In genomic region chr14:103123128-103123633, GRCh38 we compare ENCODE assay signal across 8 cellular contexts. TPM values are rescaled to one million over a fixed set of nuclear protein-coding genes. Genes with fewer than 3 reads are reported as not detected.
DNase-seq lines count a peak whose midpoint lies in the region; ATAC-seq, FAIRE-seq and TF ChIP-seq lines count a peak whose summit lies in the region.

Gene TNFAIP2 (plus strand): TSS chr14:103123461. CDS start chr14:103126458, 2,997 bp downstream.

- DNase-seq in AG08395 (ENCODE audit: low spot score) (peak; percentile 73), HAP-1 (ENCODE audit: low spot score in 2 of 2) (peak in 1 of 2 experiments; percentile 68), K562 (ENCODE audit: extremely low read depth in 1 of 4, low spot score in 3 of 4) (peak; percentile 57 to 77 (median 70)), left colon (no peak), stomach (no peak), DMS153 (lab: John Stamatoyannopoulos, UW) (no peak)

- no peak for FAIRE-seq in K562 (lab: Jason Lieb, UNC)

- intact Hi-C loops in K562 (cut with micrococcal nuclease) (no loop called here), left colon (cut with DNase I, micrococcal nuclease) (no loop called here), stomach (cut with DNase I; ENCODE audit: low total_unique reads) (no loop called here)

- TF ChIP-seq RAD21 in K562 (CRISPR knock-in tag; conservative IDR thresholded peaks at IDR 0.05 in 1 of 2, IDR thresholded peaks at IDR 0.05 in 1 of 2) = no peak

- H3K9ac ChIP-seq in K562 (ENCODE audit: insufficient read depth in 1 of 2, low read depth in 2 of 2, low read length in 2 of 2) = peak within 1 kb of the TSS; percentile 75 to 94; a peak in 3 of 4 replicates

- H2AFZ ChIP-seq in K562 (ENCODE audit: low read depth, low read length) = peak within 1 kb of the TSS; percentile 80

- WGBS in K562 (ENCODE audit: insufficient coverage, low coverage, missing lambda C conversion rate) = no CpG with 5 or more reads among the region's 61 CpGs
- WGBS in stomach, 5 donors = 0 to 4% (median 1%) methylated on average over 27 to 61 of the region's 61 CpGs

- H3K4me1 ChIP-seq in HAP-1 = peaks cover 11% of the 10 kb centered on the region
- peaks cover 27 to 87% of the 10 kb centered on the region in 2 experiments for H3K4me1 ChIP-seq in K562 (replicated peaks in 1 of 2; ENCODE audit: control insufficient read depth in 2 of 2, insufficient read depth in 2 of 2, low read length in 2 of 2)
- peaks cover 62 to 94% (median 87%) of the 10 kb centered on the region in 4 donors for H3K4me1 ChIP-seq in stomach

- POLR2A ChIA-PET in K562 (lab: Yijun Ruan, JAX) = interaction anchor here (1.0 kb wide), 1 partner anchor 18 kb away, joined by 4 read pairs; no protein-coding TSS in a partner anchor

- ATAC-seq in K562 (peak; percentile 74), left colon (peak; percentile 18), GM19351 (IDR thresholded peaks at IDR 0.05; ENCODE audit: unreplicated experiment) (no peak), HG02852 (IDR thresholded peaks at IDR 0.05; ENCODE audit: unreplicated experiment) (no peak)

- H3K27me3 ChIP-seq in HAP-1 (ENCODE audit: low read depth) (no peaks in the 10 kb centered on the region), K562 (ENCODE audit: control insufficient read depth in 2 of 2, insufficient read depth in 2 of 2, low read length in 2 of 2) (no peaks in the 10 kb centered on the region), stomach (peaks cover 0 to 34% (median 13%) of the 10 kb centered on the region in 3 donors)

- no peaks in the 10 kb centered on the region for H3K9me1 ChIP-seq in K562 (ENCODE audit: control insufficient read depth, insufficient read depth, low read length)

- TF ChIP-seq POLR2A in K562 (conservative IDR thresholded peaks at IDR 0.05) (peak; percentile 36), stomach (IDR thresholded peaks at IDR 0.05) (no peak)

- H4K20me1 ChIP-seq in K562 (replicated peaks; ENCODE audit: control insufficient read depth, insufficient read depth, low read length) = no peaks in the 10 kb centered on the region

- peak within 1 kb of the TSS; percentile 72 for H3K4me2 ChIP-seq in K562 (ENCODE audit: insufficient read depth, low read length)

- no peaks in the 10 kb centered on the region for H3K36me3 ChIP-seq in HAP-1 (replicated peaks)
- peaks cover 22% of the 10 kb centered on the region; the same call in 1 of the 3 replicates for H3K36me3 ChIP-seq in K562 (ENCODE audit: control insufficient read depth, insufficient read depth, low read length)
- H3K36me3 ChIP-seq in stomach = peaks cover 0 to 9% (median 3%) of the 10 kb centered on the region in 4 donors

- TF ChIP-seq EP300 in K562 (IDR thresholded peaks at IDR 0.05; ENCODE audit: low read length) (no peak), stomach (IDR thresholded peaks at IDR 0.05) (no peak)

- H3K9me3 ChIP-seq in HAP-1 = no peaks in the 10 kb centered on the region; the same call in 1 of the 2 replicates
- no peaks in the 10 kb centered on the region for H3K9me3 ChIP-seq in K562 (replicated peaks; ENCODE audit: control insufficient read depth, insufficient read depth, low read depth, low read length)
- H3K9me3 ChIP-seq in stomach = no peaks in the 10 kb centered on the region

- H3K27ac ChIP-seq in K562 (ENCODE audit: extremely low read depth, low read depth, low read length) (peak within 1 kb of the TSS; percentile 81), stomach (peak within 1 kb of the TSS; percentile 83 to 96 (median 87))

- CTCF ChIA-PET in K562 (lab: Yijun Ruan, JAX; ENCODE audit: low intra/inter-chr PET ratio) = interaction anchor here (0.9 kb wide), 1 partner anchor 19 kb away, joined by 3 read pairs; no protein-coding TSS in a partner anchor

- no peak for TF ChIP-seq CTCF in K562 (IDR thresholded peaks at IDR 0.05 in 2 of 3, conservative IDR thresholded peaks at IDR 0.05 in 1 of 3; ENCODE audit: insufficient read depth in 2 of 3, low read depth in 1 of 3, low read length in 3 of 3)
- no peak for TF ChIP-seq CTCF in stomach (IDR thresholded peaks at IDR 0.05)

- no TSS peak for BruUV-seq in K562 (replicated peaks; lab: Mats Ljungman, UMichigan)

- in situ Hi-C loops in HAP-1 (cut with MboI; ENCODE audit: low sequenced_read_pairs) (no loop called here), K562 (cut with MboI) (no loop called here)

- H3K79me2 ChIP-seq in K562 (ENCODE audit: control insufficient read depth, insufficient read depth, low read length) = peaks cover 21% of the 10 kb centered on the region

- H3K4me3 ChIP-seq in HAP-1 (peak within 1 kb of the TSS; percentile 46), K562 (peak within 1 kb of the TSS; percentile 53), stomach (peak within 1 kb of the TSS; percentile 51 to 66 (median 56))

TF ChIP-seq in K562, 482 proteins besides CTCF, POLR2A, EP300 and RAD21 (continues in another document):
- TF ChIP-seq PCBP1 (IDR thresholded peaks at IDR 0.05; ENCODE audit: low read depth, low read length, poor library complexity, severe bottlenecking) = peak; percentile 28
- TF ChIP-seq CXXC5 (CRISPR knock-in tag; IDR thresholded peaks at IDR 0.05) = peak; percentile 75
- TF ChIP-seq SMARCC2 (IDR thresholded peaks at IDR 0.05; ENCODE audit: low read depth) = no peak
- TF ChIP-seq MAZ (CRISPR knock-in tag; conservative IDR thresholded peaks at IDR 0.05 in 1 of 2, IDR thresholded peaks at IDR 0.05 in 1 of 2) = peak in 1 of 2 experiments; percentile 52; a peak in 2 of 4 replicates
- TF ChIP-seq NCOA6 (IDR thresholded peaks at IDR 0.05) = peak; percentile 65; the same call in 1 of the 2 replicates
- TF ChIP-seq HNRNPK (IDR thresholded peaks at IDR 0.05; ENCODE audit: low read depth, low read length, poor library complexity, severe bottlenecking) = no peak
- no peak for TF ChIP-seq RBBP5 (IDR thresholded peaks at IDR 0.05; ENCODE audit: borderline replicate concordance, insufficient read depth, low read length, poor library complexity, severe bottlenecking)
- TF ChIP-seq CREM (IDR thresholded peaks at IDR 0.05; ENCODE audit: low read depth) = no peak; the same call in 1 of the 2 replicates
- TF ChIP-seq MCM7 (IDR thresholded peaks at IDR 0.05) = no peak
- peak; percentile 30; the same call in 1 of the 2 replicates for TF ChIP-seq ZBTB9 (CRISPR knock-in tag; IDR thresholded peaks at IDR 0.05)
- no peak for TF ChIP-seq ZFP30 (CRISPR knock-in tag; IDR thresholded peaks at IDR 0.05; ENCODE audit: borderline replicate concordance)
- TF ChIP-seq ZNF766 (CRISPR knock-in tag; conservative IDR thresholded peaks at IDR 0.05) = peak; percentile 68; the same call in 1 of the 2 replicates

RNA-seq across cellular contexts. Expression of gene TNFAIP2, which starts in this region (rescaled TPM):
- total RNA-seq in K562 (2011; cell fraction: chromatin; rRNA removed; ENCODE audit: low replicate concordance) = 31.9 and 75.4 TPM in 2 replicates
- 55.1 and 66.9 TPM in 2 replicates for total RNA-seq in K562 (2011; cell fraction: nucleolus; rRNA removed)
- total RNA-seq in K562 (2011; cell fraction: nucleoplasm; rRNA removed) = 38.6 and 39.3 TPM in 2 replicates
- total RNA-seq in K562 (2014; rRNA removed) (39.5 and 46.0 TPM in 2 replicates), K562 (2014; rRNA removed; fragmentation: Illumina TruSeq; extraction: Trizol) (20.8 and 23.7 TPM in 2 replicates), K562 (2015; rRNA removed; fragmentation: Illumina TruSeq; extraction: Trizol) (68.6 and 70.2 TPM in 2 replicates), K562 (2021) (52.7 and 61.2 TPM in 2 replicates), left colon (10 to 100 TPM; 14.9 to 40.8 TPM), stomach (100 to 1,000 TPM in 2 of 5 donors, 10 to 100 TPM in 3; 30.7 to 279 (median 48.7) TPM)
- polyA plus RNA-seq in K562 (2011; rRNA removed) (22.6 and 35.4 TPM in 2 replicates), K562 (2014; fragmentation: Illumina TruSeq; extraction: Trizol) (42.7 and 59.7 TPM in 2 replicates), K562 (2014; fragmentation: Nextera tagmentation; extraction: Ambion mirVana) (10 to 100 TPM; 44.6 to 49.7 TPM), K562 (2014; rRNA removed) (47.6 and 63.5 TPM in 2 replicates), stomach (100 to 1,000 TPM in 1 of 3 donors, 10 to 100 TPM in 2; 63.8 to 211 (median 82.2) TPM)
- polyA plus RNA-seq in K562 (2011; cell fraction: cytosol; rRNA removed) = 30.5 and 40.8 TPM in 2 replicates
- 171 and 203 TPM in 2 replicates for polyA plus RNA-seq in K562 (2011; cell fraction: nucleus; rRNA removed)
- polyA plus RNA-seq in K562 (2012) = 33.8 and 69.4 TPM in 2 replicates
- 8.9 and 13.3 TPM in 2 replicates for polyA minus RNA-seq in K562 (2011; rRNA and poly(A)+ RNA removed)
- polyA minus RNA-seq in K562 (2011; cell fraction: cytosol; rRNA and poly(A)+ RNA removed) = 25.6 and 31.0 TPM in 2 replicates
- polyA minus RNA-seq in K562 (2011; cell fraction: nucleus; rRNA and poly(A)+ RNA removed) = 17.0 and 18.2 TPM in 2 replicates

Comparison
In these comparisons a context has a peak if more than half of its experiments do, and no peak if none do; other contexts are left out.
1. DNase-seq: peak in AG08395 (single experiment) and K562 (4 of 4); none in left colon (0 of 2), stomach (single experiment) and DMS153 (single experiment).
2. ATAC-seq: peak in K562 (single experiment) and left colon (single experiment); none in GM19351 (single experiment) and HG02852 (single experiment).
3. Peak in every context shown above with its lines, with median percentiles within 50 percentile points of each other: H3K4me3 ChIP-seq.